9 cellular contexts compared by ENCODE assay signal in genomic region chr10:84763965-84764364, GRCh38.
"Had no signal": no experiment of that assay in that cellular context is flagged by ENCODE, and none has a peak within 500 bp of the region (broad histone marks: within the 10 kb centered on the region; RNA-seq: fewer than 3 reads in every experiment).

No MANE protein-coding gene starts in this region.

- H3K27ac ChIP-seq: HL-60 had no signal

- H3K4me2 ChIP-seq: GM23338 had no signal

- H3K9me3 ChIP-seq: HAP-1 had no signal

- DNase-seq: H7, HFFc6, IMR-90, KG1 had no signal

- ATAC-seq: HCT116, K562 had no signal

- H3K36me3 ChIP-seq: HAP-1 had no signal

- H3K4me3 ChIP-seq: GM23338, HAP-1, K562 had no signal

- H3K4me1 ChIP-seq: HAP-1 had no signal
